In the genomic region with DNA sequence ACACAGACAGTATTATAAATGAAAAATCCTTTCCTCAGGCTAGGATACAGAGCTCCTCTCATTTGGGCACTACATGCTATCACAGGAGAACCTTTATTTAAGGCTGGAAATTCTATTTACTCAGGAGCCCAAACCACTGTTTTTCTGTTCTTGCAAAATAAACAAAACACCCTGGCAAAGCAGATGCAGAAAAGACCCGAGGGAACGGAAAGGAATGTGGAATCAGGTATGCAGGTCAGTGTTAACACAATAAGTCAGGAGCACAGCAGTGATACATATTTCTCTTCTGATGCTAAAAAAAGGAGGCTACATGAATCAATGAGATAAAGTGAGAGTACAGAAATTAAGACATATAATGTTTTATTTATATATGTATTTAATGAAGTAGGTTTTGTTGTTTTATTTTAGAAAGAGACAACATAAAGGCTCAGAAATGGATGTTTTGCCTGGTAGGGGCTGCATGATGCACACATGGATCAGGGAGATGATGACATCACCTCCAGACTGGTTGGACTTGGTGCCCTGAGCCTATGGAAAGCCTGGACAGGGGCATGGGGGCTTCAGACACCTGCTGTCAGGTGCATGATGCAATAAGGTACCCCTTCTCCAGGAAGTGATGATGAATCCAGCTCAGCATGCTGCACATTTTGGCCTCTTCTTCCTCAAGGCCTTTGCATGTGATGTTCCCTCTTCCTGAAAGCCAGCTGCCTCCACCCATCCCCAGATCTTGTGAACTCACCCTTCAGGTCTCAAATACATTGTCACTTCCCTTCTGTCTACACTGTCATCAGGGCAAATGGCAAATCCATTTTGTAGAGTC, we compare ENCODE assay signal across 1 cellular context.
A peak's percentile ranks its signal among the peaks of the same experiment; 100 is the strongest.
TF ChIP-seq lines count a peak whose summit lies in the region.

No MANE protein-coding gene starts in this region.

TF ChIP-seq in H1, 55 proteins besides CTCF, POLR2A, EP300 and RAD21:
- TF ChIP-seq BACH1 (IDR thresholded peaks at IDR 0.05; ENCODE audit: low read length) = no peak
- TF ChIP-seq CEBPB (IDR thresholded peaks at IDR 0.05; ENCODE audit: low read depth, low read length) = 0 out of 2 replicates have a peak, but pooled peaks have one; percentile 8
